Comparison of ENCODE assay signal across 13 cellular contexts in genomic region chr1:113875714-113876113, GRCh38. TPM values are rescaled to one million over a fixed set of nuclear protein-coding genes. Genes with fewer than 3 reads are reported as not detected.
DNase-seq lines count a peak whose midpoint lies in the region; ATAC-seq and TF ChIP-seq lines count a peak whose summit lies in the region.
"Had no signal": no experiment of that assay in that cellular context is flagged by ENCODE, and none has a peak within 500 bp of the region (broad histone marks: within the 10 kb centered on the region; RNA-seq: fewer than 3 reads in every experiment).

No MANE protein-coding gene starts in this region.

- ATAC-seq in CD8-positive, alpha-beta T cell = no peak
- ATAC-seq in GM19023 (IDR thresholded peaks at IDR 0.05; ENCODE audit: unreplicated experiment) (peak; percentile 31), HG03159 (IDR thresholded peaks at IDR 0.05; ENCODE audit: unreplicated experiment) (peak; percentile 43)

- no peak overlapping the region for H2AFZ ChIP-seq in MM.1S (ENCODE audit: low read length)
- no peak overlapping the region for H2AFZ ChIP-seq in GM23248

- H3K36me3 Mint-ChIP-seq in CD8-positive, alpha-beta T cell = no peaks in the 10 kb centered on the region
- no peaks in the 10 kb centered on the region for H3K36me3 Mint-ChIP-seq in chondrocyte (ENCODE audit: low read depth)

- DNase-seq in CD8-positive, alpha-beta T cell = no peak
- DNase-seq in chondrocyte (ENCODE audit: low spot score) = no peak
- DNase-seq in DMS53 (lab: John Stamatoyannopoulos, UW) = no peak
- DNase-seq in posterior vena cava (ENCODE audit: low spot score) = no peak
- no peak for DNase-seq in MM.1S
- no peak for DNase-seq in GM23248
- DNase-seq: activated gamma-delta T cell; central memory CD4-positive, alpha-beta T cell had no signal

- H3K27ac Mint-ChIP-seq in CD8-positive, alpha-beta T cell = peak overlapping the region; percentile 52
- H3K27ac Mint-ChIP-seq in chondrocyte (ENCODE audit: unreplicated experiment) = peak overlapping the region; percentile 7

- CTCF ChIA-PET in CD8-positive, alpha-beta T cell (lab: Charles Lee) = interaction anchor here (0.8 to 1.9 kb wide), 3 partner anchors 28 to 88 kb away, joined by 3 to 5 read pairs (median 4); no protein-coding TSS in a partner anchor

- H3K79me2 ChIP-seq in MM.1S (ENCODE audit: low read length) = no peaks in the 10 kb centered on the region
- H3K79me2 ChIP-seq in GM23248 (ENCODE audit: insufficient read depth) = no peaks in the 10 kb centered on the region

- TF ChIP-seq CTCF in CD8-positive, alpha-beta T cell (IDR thresholded peaks at IDR 0.05) = no peak
- TF ChIP-seq CTCF in chondrocyte (IDR thresholded peaks at IDR 0.05) = no peak
- no peak for TF ChIP-seq CTCF in MM.1S (IDR thresholded peaks at IDR 0.05; ENCODE audit: low read length)

- WGBS in GM23248 (ENCODE audit: low coverage in 1 of 2, low lambda C conversion rate in 2 of 2, missing lambda C conversion rate in 2 of 2), 2 experiments = 94 to 96% methylated on average over 2 of the region's 2 CpGs

- POLR2A ChIA-PET in CD8-positive, alpha-beta T cell (lab: Charles Lee) = interaction anchor here (0.5 to 2.1 kb wide), 8 partner anchors 13 to 1058 kb away, joined by 3 to 9 read pairs (median 5); partner anchors contain the start of genes AP4B1, DCLRE1B and RSBN1

- H3K4me3 ChIP-seq in CD8-positive, alpha-beta T cell (ENCODE audit: low read depth, low read length) = no peak overlapping the region
- H3K4me3 ChIP-seq in MM.1S (ENCODE audit: low read length) (no peak overlapping the region), GM23248 (no peak overlapping the region)

- peaks cover 76% of the 10 kb centered on the region for H3K4me1 Mint-ChIP-seq in CD8-positive, alpha-beta T cell (ENCODE audit: low read depth)
- no peaks in the 10 kb centered on the region for H3K4me1 Mint-ChIP-seq in chondrocyte (ENCODE audit: low read depth)

- H3F3A ChIP-seq in MM.1S (ENCODE audit: insufficient read depth, low read length) (no peaks in the 10 kb centered on the region; the same call in 1 of the 2 replicates), GM23248 (ENCODE audit: insufficient read depth) (no peaks in the 10 kb centered on the region)

- in situ Hi-C loops in GM23248 (cut with MboI) = no loop called here

- no peak overlapping the region for H3K4me3 Mint-ChIP-seq in CD8-positive, alpha-beta T cell
- no peak overlapping the region for H3K4me3 Mint-ChIP-seq in chondrocyte (ENCODE audit: unreplicated experiment)

- H3K9me3 ChIP-seq in CD8-positive, alpha-beta T cell (ENCODE audit: low read length) = no peaks in the 10 kb centered on the region
- H3K9me3 ChIP-seq in MM.1S (replicated peaks; ENCODE audit: insufficient read depth, low read length) (no peaks in the 10 kb centered on the region), GM23248 (ENCODE audit: low read depth) (no peaks in the 10 kb centered on the region)

- H3K27me3 ChIP-seq in CD8-positive, alpha-beta T cell (ENCODE audit: insufficient read depth, low read length) = no peaks in the 10 kb centered on the region
- H3K27me3 ChIP-seq in MM.1S (replicated peaks; ENCODE audit: insufficient read depth, low read length) = no peaks in the 10 kb centered on the region
- no peaks in the 10 kb centered on the region for H3K27me3 ChIP-seq in GM23248 (replicated peaks; ENCODE audit: insufficient read depth)

- H3K4me2 ChIP-seq in MM.1S (ENCODE audit: low read depth, low read length) (no peak overlapping the region), GM23248 (ENCODE audit: unreplicated experiment) (no peak overlapping the region)

- peaks cover 53% of the 10 kb centered on the region for H3K4me1 ChIP-seq in CD8-positive, alpha-beta T cell (ENCODE audit: insufficient read depth, low read length)
- H3K4me1 ChIP-seq in MM.1S (ENCODE audit: low read length) (peaks cover 14% of the 10 kb centered on the region), GM23248 (ENCODE audit: insufficient read depth) (peaks cover 27% of the 10 kb centered on the region)

- intact Hi-C loops in CD8-positive, alpha-beta T cell (cut with DNase I, micrococcal nuclease) = no loop called here
- intact Hi-C loops in posterior vena cava (cut with DNase I) = no loop called here

- no peak overlapping the region for H3K27ac ChIP-seq in CD8-positive, alpha-beta T cell (ENCODE audit: low read depth, low read length)
- H3K27ac ChIP-seq in MM.1S (ENCODE audit: low read length) (no peak overlapping the region), GM23248 (no peak overlapping the region)
- H3K27ac ChIP-seq: C4-2B, HL-60 had no signal

- H3K9me3 Mint-ChIP-seq in CD8-positive, alpha-beta T cell = no peaks in the 10 kb centered on the region
- no peaks in the 10 kb centered on the region for H3K9me3 Mint-ChIP-seq in chondrocyte (ENCODE audit: low read depth)

- H3K27me3 Mint-ChIP-seq in CD8-positive, alpha-beta T cell (ENCODE audit: low read depth) = no peaks in the 10 kb centered on the region
- H3K27me3 Mint-ChIP-seq in chondrocyte (ENCODE audit: low read depth) = no peaks in the 10 kb centered on the region

- H4K20me1 ChIP-seq in MM.1S (ENCODE audit: insufficient read depth, low read length) (no peaks in the 10 kb centered on the region), GM23248 (ENCODE audit: insufficient read depth) (no peaks in the 10 kb centered on the region)

- no peaks in the 10 kb centered on the region for H3K9me2 ChIP-seq in MM.1S (replicated peaks; ENCODE audit: insufficient read depth, low read length)
- no peaks in the 10 kb centered on the region for H3K9me2 ChIP-seq in GM23248 (ENCODE audit: insufficient read depth)

- no peak overlapping the region for H3K9ac ChIP-seq in MM.1S (ENCODE audit: low read length)
- H3K9ac ChIP-seq in GM23248 = no peak overlapping the region

- no peaks in the 10 kb centered on the region for H3K36me3 ChIP-seq in CD8-positive, alpha-beta T cell (ENCODE audit: insufficient read depth, low read length)
- no peaks in the 10 kb centered on the region for H3K36me3 ChIP-seq in MM.1S (replicated peaks; ENCODE audit: insufficient read depth, low read length)
- no peaks in the 10 kb centered on the region for H3K36me3 ChIP-seq in GM23248 (ENCODE audit: low read depth)

RNA-seq across cellular contexts. Expression of gene PTPN22, which starts 4.2 kb away (rescaled TPM):
- 10 to 100 TPM; 48.6 to 52.4 TPM for total RNA-seq in CD8-positive, alpha-beta T cell
- total RNA-seq in chondrocyte (not detected in 3 replicates), posterior vena cava (1 to 10 TPM; 3.9 to 4.6 TPM)
- total RNA-seq in GM23248 (2014; rRNA removed; shearing (Covaris generic)) = 0.51 and 0.86 TPM in 2 replicates
- polyA plus RNA-seq in GM23248 (2016; fragmentation: Nextera tagmentation; extraction: Ambion mirVana) = 1.4 and 1.6 TPM in 2 replicates
- total RNA-seq: NCI-H460 had no signal

RNA-seq across cellular contexts. Expression of gene BCL2L15, which starts 11.7 kb away (rescaled TPM):
- 1 to 10 TPM in 1 of 2 experiments, under 1 TPM in 1; 0.89 to 2.0 TPM for total RNA-seq in CD8-positive, alpha-beta T cell
- total RNA-seq in chondrocyte = 0.17 to 0.33 TPM (median 0.17 TPM) in 3 replicates
- total RNA-seq in posterior vena cava = under 1 TPM; 0.32 to 0.57 TPM
- total RNA-seq in GM23248 (2014; rRNA removed; shearing (Covaris generic)) = 0.13 and 0.32 TPM in 2 replicates
- polyA plus RNA-seq in GM23248 (2016; fragmentation: Nextera tagmentation; extraction: Ambion mirVana) = not detected in 2 replicates

RNA-seq across cellular contexts. Expression of gene AP4B1, which starts 28.9 kb away (rescaled TPM):
- 10 to 100 TPM; 63.7 to 67.3 TPM for total RNA-seq in CD8-positive, alpha-beta T cell
- 15.6 to 23.6 TPM (median 16.8 TPM) in 3 replicates for total RNA-seq in chondrocyte
- 10 to 100 TPM in 1 of 2 donors, 1 to 10 TPM in 1; 8.3 to 20.0 TPM for total RNA-seq in posterior vena cava
- total RNA-seq in GM23248 (2014; rRNA removed; shearing (Covaris generic)) = 12.9 and 16.1 TPM in 2 replicates
- polyA plus RNA-seq in GM23248 (2016; fragmentation: Nextera tagmentation; extraction: Ambion mirVana) = 9.9 and 11.8 TPM in 2 replicates

RNA-seq across cellular contexts. Expression of gene DCLRE1B, which starts 29.4 kb away (rescaled TPM):
- 1 to 10 TPM; 8.1 to 9.1 TPM for total RNA-seq in CD8-positive, alpha-beta T cell
- total RNA-seq in chondrocyte (8.1 to 11.4 TPM (median 8.3 TPM) in 3 replicates), posterior vena cava (1 to 10 TPM; 5.3 to 5.5 TPM)
- 4.3 and 6.9 TPM in 2 replicates for total RNA-seq in GM23248 (2014; rRNA removed; shearing (Covaris generic))
- 6.5 and 7.2 TPM in 2 replicates for polyA plus RNA-seq in GM23248 (2016; fragmentation: Nextera tagmentation; extraction: Ambion mirVana)

RNA-seq across cellular contexts. Expression of gene HIPK1, which starts 53.4 kb away (rescaled TPM):
- total RNA-seq in CD8-positive, alpha-beta T cell = 100 to 1,000 TPM; 301 to 312 TPM
- total RNA-seq in chondrocyte (57.4 to 63.4 TPM (median 60.0 TPM) in 3 replicates), posterior vena cava (10 to 100 TPM; 68.9 to 78.9 TPM)
- 23.6 and 26.2 TPM in 2 replicates for total RNA-seq in GM23248 (2014; rRNA removed; shearing (Covaris generic))
- 6.1 and 7.6 TPM in 2 replicates for polyA plus RNA-seq in GM23248 (2016; fragmentation: Nextera tagmentation; extraction: Ambion mirVana)

Comparison
In these comparisons a context has a peak if more than half of its experiments do, and no peak if none do; other contexts are left out.
1. RNA of gene PTPN22, which starts 4.2 kb away (total RNA-seq): 48.6 to 52.4 TPM in CD8-positive, alpha-beta T cell; 3.9 to 4.6 TPM in posterior vena cava, 0.51 to 0.86 TPM in GM23248 and not detected in chondrocyte; every median in the first group is over 4 times any median in the second.